1 cellular context compared by ENCODE assay signal in genomic region chr11:12116425-12117032, GRCh38.
TF ChIP-seq lines count a peak whose summit lies in the region.

No MANE protein-coding gene starts in this region.

TF ChIP-seq in endothelial cell of umbilical vein, 7 proteins besides CTCF, POLR2A, EP300 and RAD21 (continued from another document):
- TF ChIP-seq EZH2 (IDR thresholded peaks at IDR 0.05; ENCODE audit: borderline replicate concordance, low read depth, low read length, severe bottlenecking) (no peak), MYC (IDR thresholded peaks at IDR 0.05; ENCODE audit: low read depth, low read length) (no peak), FOS (IDR thresholded peaks at IDR 0.05; ENCODE audit: borderline replicate concordance, insufficient read depth, low read length) (no peak), POLR2AphosphoS5 (IDR thresholded peaks at IDR 0.05; ENCODE audit: insufficient read depth, low read depth, low read length) (no peak), GATA2 (IDR thresholded peaks at IDR 0.05; ENCODE audit: insufficient read depth, insufficient read length, low read depth, low read length) (no peak), JUN (IDR thresholded peaks at IDR 0.05; ENCODE audit: borderline replicate concordance, insufficient read depth, insufficient read length, low read depth) (no peak)
